ENCODE assay signal across 18 cellular contexts in the genomic region with DNA sequence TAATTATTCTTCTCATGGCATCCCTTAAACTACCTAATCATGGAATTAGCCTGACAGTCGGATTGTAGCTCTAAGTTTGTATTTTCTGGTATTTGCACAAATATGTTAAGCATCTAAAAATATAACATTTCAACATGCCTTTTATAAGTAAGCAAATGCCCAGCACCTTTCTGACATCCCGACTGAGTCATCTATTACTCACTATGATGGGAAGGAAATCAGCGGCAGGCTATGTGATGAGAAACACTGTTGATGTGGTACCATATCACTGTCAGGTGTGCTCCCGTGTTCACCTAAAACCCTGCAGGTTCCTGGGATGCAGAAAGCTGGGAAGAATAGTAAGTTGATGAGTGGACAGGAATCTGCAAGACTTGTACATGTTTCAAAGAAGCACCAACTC.
DNase-seq lines count a peak whose midpoint lies in the region; ATAC-seq and TF ChIP-seq lines count a peak whose summit lies in the region.
"Had no signal": no experiment of that assay in that cellular context is flagged by ENCODE, and none has a peak within 500 bp of the region (broad histone marks: within the 10 kb centered on the region; RNA-seq: fewer than 3 reads in every experiment).

No MANE protein-coding gene starts in this region.

- no peaks in the 10 kb centered on the region for H3K36me3 Mint-ChIP-seq in T-cell

- no peaks in the 10 kb centered on the region for H3K27me3 ChIP-seq in ACC112 (ENCODE audit: insufficient read depth, low read length)
- H3K27me3 ChIP-seq: transverse colon had no signal

- no peak for ATAC-seq in HG02852 (IDR thresholded peaks at IDR 0.05; ENCODE audit: unreplicated experiment)
- ATAC-seq in HG02571 (IDR thresholded peaks at IDR 0.05; ENCODE audit: unreplicated experiment) = no peak
- no peak for ATAC-seq in T-cell (replicated peaks in 1 of 4)
- ATAC-seq: left colon had no signal

- peak overlapping the region; percentile 47 for H3K27ac ChIP-seq in ACC112 (ENCODE audit: low read depth, low read length)
- peak overlapping the region; percentile 71; the same call in 1 of the 2 replicates for H3K27ac ChIP-seq in VCaP
- H3K27ac ChIP-seq: SK-N-MC had no signal

- H3K4me3 Mint-ChIP-seq in T-cell = no peak overlapping the region
- H3K4me3 Mint-ChIP-seq: activated T-helper 1 cell treated with anti-CD3 and anti-CD28 coated beads, Interleukin-12 subunit alpha, Interleukin-12 subunit beta, Interleukin-2, Interleukin-4 antibody, amounts not matched to agents 30 ng/mL and 10 ng/mL and 1 ng/mL, durations not matched to agents 14 hours and 24 hours and 36 hours had no signal

- no peaks in the 10 kb centered on the region for H3K36me3 ChIP-seq in ACC112 (ENCODE audit: insufficient read depth, low read length)
- H3K36me3 ChIP-seq: transverse colon had no signal

- H3K4me1 Mint-ChIP-seq in T-cell = no peaks in the 10 kb centered on the region

- no peak overlapping the region for H3K27ac Mint-ChIP-seq in T-cell
- H3K27ac Mint-ChIP-seq: activated T-helper 1 cell treated with anti-CD3 and anti-CD28 coated beads, Interleukin-12 subunit alpha, Interleukin-12 subunit beta, Interleukin-2, Interleukin-4 antibody, amounts not matched to agents 30 ng/mL and 10 ng/mL and 1 ng/mL, durations not matched to agents 14 hours and 24 hours and 36 hours had no signal

- no peaks in the 10 kb centered on the region for H3K27me3 Mint-ChIP-seq in T-cell

- H3K79me2 ChIP-seq in ACC112 (ENCODE audit: control insufficient read depth, insufficient read depth, low read length, unreplicated experiment) = no peaks in the 10 kb centered on the region

- H2AFZ ChIP-seq in ACC112 (ENCODE audit: low read length, unreplicated experiment) = no peak overlapping the region

- POLR2A ChIA-PET in T-cell (lab: Charles Lee) = no interaction called here

- DNase-seq in HPDE6-E6E7 (ENCODE audit: extremely low spot score) (peak; percentile 84), foreskin fibroblast (peak; percentile 76 to 86), T-cell (no peak), HUDEP-2 (lab: John Stamatoyannopoulos, UW; ENCODE audit: unreplicated experiment in 76 of 76) (no peak)
- DNase-seq: activated CD4-positive, alpha-beta T cell treated with anti-CD3 and anti-CD28 coated beads for 1 hour; foreskin melanocyte; GDM1; left colon; NCI-H1048; NCI-H69; transverse colon had no signal

- TF ChIP-seq CTCF in VCaP (conservative IDR thresholded peaks at IDR 0.05) (no peak), foreskin fibroblast (IDR thresholded peaks at IDR 0.05; ENCODE audit: low read depth, low read length) (no peak)

- H3K9me3 Mint-ChIP-seq in T-cell = no peaks in the 10 kb centered on the region
- H3K9me3 Mint-ChIP-seq: activated T-helper 1 cell treated with anti-CD3 and anti-CD28 coated beads, Interleukin-12 subunit alpha, Interleukin-12 subunit beta, Interleukin-2, Interleukin-4 antibody, amounts not matched to agents 30 ng/mL and 10 ng/mL and 1 ng/mL, durations not matched to agents 14 hours and 24 hours and 36 hours had no signal

- H3K4me3 ChIP-seq in ACC112 (ENCODE audit: low read depth, low read length) (peak overlapping the region; percentile 12; the same call in 1 of the 2 replicates), foreskin fibroblast (ENCODE audit: low read depth in 1 of 2, low read length in 2 of 2) (no peak overlapping the region)
- H3K4me3 ChIP-seq: SK-N-MC, smooth muscle cell, transverse colon had no signal

- CTCF ChIA-PET in T-cell (lab: Charles Lee) = no interaction called here

- H3K4me1 ChIP-seq in ACC112 (ENCODE audit: control insufficient read depth, insufficient read depth, low read length, unreplicated experiment) = peaks cover 29% of the 10 kb centered on the region

Comparison
In these comparisons a context has a peak if more than half of its experiments do, and no peak if none do; other contexts are left out.
1. DNase-seq: peak in HPDE6-E6E7 (single experiment) and foreskin fibroblast (2 of 2); none in T-cell (0 of 34) and HUDEP-2 (0 of 76).